ENCODE assay signal across 8 cellular contexts in genomic region chr7:1458676-1459511, GRCh38. TPM values are rescaled to one million over a fixed set of nuclear protein-coding genes. Genes with fewer than 3 reads are reported as not detected.
DNase-seq lines count a peak whose midpoint lies in the region; ATAC-seq and TF ChIP-seq lines count a peak whose summit lies in the region.

MICALL2 (minus strand) TSS chr7:1459470; CDS start chr7:1459326, 144 bp downstream.

- H3K27me3 Mint-ChIP-seq in progenitor cell of endocrine pancreas: peaks cover 8% of the 10 kb centered on the region

- H3K4me1 Mint-ChIP-seq in progenitor cell of endocrine pancreas (ENCODE audit: low read depth): peaks cover 8% of the 10 kb centered on the region

- ATAC-seq in HG02678 (IDR thresholded peaks at IDR 0.05; ENCODE audit: unreplicated experiment): peak; percentile 20
- peak in 6 of 8 donors; percentile 0 to 58 (median 22) for ATAC-seq in heart right ventricle

- H3K36me3 ChIP-seq in heart right ventricle: no peaks in the 10 kb centered on the region

- intact Hi-C loops in heart right ventricle (cut with DNase I): no loop called here

- H3K9me3 Mint-ChIP-seq in progenitor cell of endocrine pancreas (ENCODE audit: low read depth): no peaks in the 10 kb centered on the region

- DNase-seq in activated naive CD4-positive, alpha-beta T cell treated with Interleukin-2 at 50 U/mL for 16 hours: peak; percentile 39
- DNase-seq in activated naive CD4-positive, alpha-beta T cell (lab: John Stamatoyannopoulos, UW): no peak
- DNase-seq in NCI-H774 (lab: John Stamatoyannopoulos, UW) (peak; percentile 4), heart right ventricle (peak; percentile 74 to 83), progenitor cell of endocrine pancreas (ENCODE audit: low spot score, unreplicated experiment) (no peak), NCI-H2107 (lab: John Stamatoyannopoulos, UW) (no peak)

- no peaks in the 10 kb centered on the region for H3K36me3 Mint-ChIP-seq in progenitor cell of endocrine pancreas (ENCODE audit: insufficient read depth)

- peak within 1 kb of the TSS; percentile 68 to 95 (median 82) for H3K4me3 ChIP-seq in heart right ventricle

- peak within 1 kb of the TSS; percentile 67 for H3K4me3 Mint-ChIP-seq in progenitor cell of endocrine pancreas (ENCODE audit: low read depth)

- H3K27me3 ChIP-seq in heart right ventricle: no peaks in the 10 kb centered on the region

- H3K27ac ChIP-seq in adipose tissue (ENCODE audit: low read depth, low read length) (no peak within 1 kb of the TSS), heart right ventricle (peak within 1 kb of the TSS; percentile 53 to 92 (median 86))

- peaks cover 28 to 83% (median 73%) of the 10 kb centered on the region in 9 donors for H3K4me1 ChIP-seq in heart right ventricle

- no peak within 1 kb of the TSS for H3K27ac Mint-ChIP-seq in progenitor cell of endocrine pancreas

- no peak for TF ChIP-seq CTCF in heart right ventricle (IDR thresholded peaks at IDR 0.05)
- TF ChIP-seq CTCF in progenitor cell of endocrine pancreas (IDR thresholded peaks at IDR 0.05; ENCODE audit: unreplicated experiment): no peak

- 1 to 2% (median 2%) methylated on average over 58 to 69 of the region's 69 CpGs for WGBS in adipose tissue, 3 donors
- WGBS in heart right ventricle, 2 donors: 1 to 3% methylated on average over 46 to 69 of the region's 69 CpGs

- H3K9me3 ChIP-seq in heart right ventricle: no peaks in the 10 kb centered on the region

RNA-seq across cellular contexts. Expression of gene MICALL2, which starts in this region (rescaled TPM):
- polyA plus RNA-seq in adipose tissue (10 to 100 TPM in 2 of 3 donors, 1 to 10 TPM in 1; 8.5 to 24.2 (median 20.9) TPM), heart right ventricle (10 to 100 TPM; 18.9 to 38.3 TPM)
- total RNA-seq in heart right ventricle (10 to 100 TPM in 2 of 10 donors, 1 to 10 TPM in 8; 4.6 to 14.9 (median 7.5) TPM), progenitor cell of endocrine pancreas (12.7 and 13.9 TPM in 2 replicates)

Comparison
In these comparisons a context has a peak if more than half of its experiments do, and no peak if none do; other contexts are left out.
1. DNase-seq: peak in activated naive CD4-positive, alpha-beta T cell treated with Interleukin-2 at 50 U/mL for 16 hours (single experiment), NCI-H774 (single experiment) and heart right ventricle (2 of 2); none in activated naive CD4-positive, alpha-beta T cell (0 of 4), progenitor cell of endocrine pancreas (single experiment) and NCI-H2107 (single experiment).